ENCODE assay signal across 24 cellular contexts in genomic region chr16:86199871-86200700, GRCh38.
DNase-seq lines count a peak whose midpoint lies in the region; ATAC-seq and TF ChIP-seq lines count a peak whose summit lies in the region.
"Had no signal": no experiment of that assay in that cellular context is flagged by ENCODE, and none has a peak within 500 bp of the region (broad histone marks: within the 10 kb centered on the region; RNA-seq: fewer than 3 reads in every experiment).

No MANE protein-coding gene starts in this region.

- peaks cover 56% of the 10 kb centered on the region for H3K4me1 Mint-ChIP-seq in WTC11
- H3K4me1 Mint-ChIP-seq in effector memory CD8-positive, alpha-beta T cell (ENCODE audit: low read depth in 2 of 2): no peaks in the 10 kb centered on the region
- H3K4me1 Mint-ChIP-seq: activated CD4-positive, alpha-beta T cell treated with anti-CD3 and anti-CD28 coated beads, Interleukin-2, amount 10 ng/mL, durations not matched to agents 7 days and 5 days; activated naive CD8-positive, alpha-beta T cell treated with anti-CD3 and anti-CD28 coated beads for 36 hours; activated T-helper 17 cell treated with anti-CD3 and anti-CD28 coated beads, Interleukin-2, amount 50 U/mL, for 72 hours; CD8-positive, alpha-beta memory T cell had no signal

- in situ Hi-C loops in brain microvascular endothelial cell (cut with HindIII; ENCODE audit: low pct_ligation_motif_present, low sequenced_read_pairs): no loop called here

- H3K27me3 ChIP-seq in muscle layer of colon (ENCODE audit: control insufficient read depth in 1 of 2, insufficient read depth in 2 of 2, low read length in 2 of 2) (no peaks in the 10 kb centered on the region), brain microvascular endothelial cell (replicated peaks) (peaks cover 38% of the 10 kb centered on the region)
- H3K27me3 ChIP-seq: testis had no signal

- H3K36me3 ChIP-seq in muscle layer of colon (ENCODE audit: insufficient read depth, low read length) (no peaks in the 10 kb centered on the region), urinary bladder (ENCODE audit: insufficient read depth) (no peaks in the 10 kb centered on the region), brain microvascular endothelial cell (replicated peaks) (no peaks in the 10 kb centered on the region)
- H3K36me3 ChIP-seq: right atrium auricular region had no signal

- no peaks in the 10 kb centered on the region for H3K36me3 Mint-ChIP-seq in WTC11
- no peaks in the 10 kb centered on the region for H3K36me3 Mint-ChIP-seq in effector memory CD8-positive, alpha-beta T cell (ENCODE audit: insufficient read depth)
- H3K36me3 Mint-ChIP-seq: activated naive CD8-positive, alpha-beta T cell treated with anti-CD3 and anti-CD28 coated beads for 36 hours; CD8-positive, alpha-beta memory T cell had no signal

- no peaks in the 10 kb centered on the region for H3K9me3 ChIP-seq in muscle layer of colon (ENCODE audit: low read length)
- H3K9me3 ChIP-seq: right atrium auricular region, testis had no signal

- ATAC-seq in WTC11: no peak
- no peak for ATAC-seq in effector memory CD8-positive, alpha-beta T cell (replicated peaks)
- ATAC-seq: activated T-helper 17 cell treated with anti-CD3 and anti-CD28 coated beads, Interleukin-2, amount 50 U/mL, for 72 hours; GM12878; left lobe of liver had no signal

- no peaks in the 10 kb centered on the region for H3K27me3 Mint-ChIP-seq in WTC11 (ENCODE audit: low read depth)
- peaks cover 52 to 89% of the 10 kb centered on the region in 2 donors for H3K27me3 Mint-ChIP-seq in effector memory CD8-positive, alpha-beta T cell

- H3K4me3 Mint-ChIP-seq in WTC11: no peak overlapping the region
- no peak overlapping the region for H3K4me3 Mint-ChIP-seq in effector memory CD8-positive, alpha-beta T cell
- H3K4me3 Mint-ChIP-seq: activated CD4-positive, alpha-beta T cell treated with anti-CD3 and anti-CD28 coated beads, Interleukin-2, amount 10 ng/mL, durations not matched to agents 7 days and 5 days; activated naive CD8-positive, alpha-beta T cell treated with anti-CD3 and anti-CD28 coated beads for 36 hours; activated T-helper 17 cell treated with anti-CD3 and anti-CD28 coated beads, Interleukin-2, amount 50 U/mL, for 72 hours; CD8-positive, alpha-beta memory T cell had no signal

- 18% methylated on average over 28 of the region's 28 CpGs for WGBS in urinary bladder

- H3K9me3 Mint-ChIP-seq in WTC11: no peaks in the 10 kb centered on the region
- no peaks in the 10 kb centered on the region for H3K9me3 Mint-ChIP-seq in effector memory CD8-positive, alpha-beta T cell
- H3K9me3 Mint-ChIP-seq: activated CD4-positive, alpha-beta T cell treated with anti-CD3 and anti-CD28 coated beads, Interleukin-2, amount 10 ng/mL, durations not matched to agents 7 days and 5 days; activated naive CD8-positive, alpha-beta T cell treated with anti-CD3 and anti-CD28 coated beads for 36 hours; activated T-helper 17 cell treated with anti-CD3 and anti-CD28 coated beads, Interleukin-2, amount 50 U/mL, for 72 hours; CD8-positive, alpha-beta memory T cell had no signal

- POLR2A ChIA-PET in WTC11 (lab: Charles Lee): no interaction called here

- peak overlapping the region; percentile 76 for H3K27ac Mint-ChIP-seq in WTC11
- no peak overlapping the region for H3K27ac Mint-ChIP-seq in effector memory CD8-positive, alpha-beta T cell
- H3K27ac Mint-ChIP-seq: activated CD4-positive, alpha-beta T cell treated with anti-CD3 and anti-CD28 coated beads, Interleukin-2, amount 10 ng/mL, durations not matched to agents 7 days and 5 days; activated naive CD8-positive, alpha-beta T cell treated with anti-CD3 and anti-CD28 coated beads for 36 hours; activated T-helper 17 cell treated with anti-CD3 and anti-CD28 coated beads, Interleukin-2, amount 50 U/mL, for 72 hours; CD8-positive, alpha-beta memory T cell had no signal

- DNase-seq in WTC11 (ENCODE audit: low spot score): no peak
- DNase-seq in hepatic stellate cell (ENCODE audit: low spot score): peak; percentile 55
- no peak for DNase-seq in effector memory CD8-positive, alpha-beta T cell
- no peak for DNase-seq in NCI-H2196 treated with DMSO at 0.1 percent for 48 hours (lab: John Stamatoyannopoulos, UW; ENCODE audit: unreplicated experiment)
- DNase-seq in brain microvascular endothelial cell: no peak
- DNase-seq: activated CD4-positive, alpha-beta T cell treated with anti-CD3 and anti-CD28 coated beads, Interleukin-2, amount 10 ng/mL, durations not matched to agents 7 days and 5 days; activated naive CD8-positive, alpha-beta T cell treated with anti-CD3 and anti-CD28 coated beads for 36 hours; AML-193; CD8-positive, alpha-beta memory T cell; dermis blood vessel endothelial cell; GF-D8; GOT3; MM.1S; NCI-H2171 treated with DMSO at 0.1 percent for 48 hours; Right ventricle myocardium superior; stimulated activated CD4-positive, alpha-beta T cell treated with anti-CD3 and anti-CD28 coated beads, Interleukin-15, amount 100 ng/mL, for 24 hours; testis had no signal

- H3K9ac ChIP-seq in muscle layer of colon (ENCODE audit: low read length): peak overlapping the region; percentile 89

- peaks cover 22% of the 10 kb centered on the region for H3K4me1 ChIP-seq in muscle layer of colon (ENCODE audit: insufficient read depth, low read length)
- no peaks in the 10 kb centered on the region for H3K4me1 ChIP-seq in urinary bladder (ENCODE audit: insufficient read depth)
- H3K4me1 ChIP-seq: right atrium auricular region, testis had no signal

- TF ChIP-seq CTCF in WTC11 (IDR thresholded peaks at IDR 0.05) (no peak), brain microvascular endothelial cell (IDR thresholded peaks at IDR 0.05; ENCODE audit: low read depth, low read length, missing control alignments) (no peak)

- CTCF ChIA-PET in WTC11 (lab: Charles Lee): interaction anchor here (1.0 to 1.3 kb wide), 4 partner anchors 41 to 156 kb away, joined by 3 to 7 read pairs (median 6); no protein-coding TSS in a partner anchor

- peak overlapping the region; percentile 0 to 54 for H3K4me3 ChIP-seq in muscle layer of colon (ENCODE audit: low read depth in 1 of 2, low read length in 2 of 2)
- peak overlapping the region; percentile 8 for H3K4me3 ChIP-seq in urinary bladder (ENCODE audit: low read depth, low read length)
- H3K4me3 ChIP-seq in brain microvascular endothelial cell (ENCODE audit: low read depth, low read length): no peak overlapping the region
- H3K4me3 ChIP-seq: GM12878, right atrium auricular region, testis had no signal

- H3K27ac ChIP-seq in muscle layer of colon (ENCODE audit: low read depth, low read length) (peak overlapping the region; percentile 95), urinary bladder (ENCODE audit: low read depth) (peak overlapping the region; percentile 89), brain microvascular endothelial cell (no peak overlapping the region)
- H3K27ac ChIP-seq: epithelial cell of prostate, right atrium auricular region, testis had no signal

TF ChIP-seq in WTC11, 78 proteins besides CTCF, POLR2A, EP300 and RAD21:
- TF ChIP-seq TP53 (CRISPR knock-in tag; IDR thresholded peaks at IDR 0.05) (no peak), CREB1 (CRISPR knock-in tag; IDR thresholded peaks at IDR 0.05) (no peak), ZNF423 (CRISPR knock-in tag; IDR thresholded peaks at IDR 0.05) (no peak)
